In the genomic region with DNA sequence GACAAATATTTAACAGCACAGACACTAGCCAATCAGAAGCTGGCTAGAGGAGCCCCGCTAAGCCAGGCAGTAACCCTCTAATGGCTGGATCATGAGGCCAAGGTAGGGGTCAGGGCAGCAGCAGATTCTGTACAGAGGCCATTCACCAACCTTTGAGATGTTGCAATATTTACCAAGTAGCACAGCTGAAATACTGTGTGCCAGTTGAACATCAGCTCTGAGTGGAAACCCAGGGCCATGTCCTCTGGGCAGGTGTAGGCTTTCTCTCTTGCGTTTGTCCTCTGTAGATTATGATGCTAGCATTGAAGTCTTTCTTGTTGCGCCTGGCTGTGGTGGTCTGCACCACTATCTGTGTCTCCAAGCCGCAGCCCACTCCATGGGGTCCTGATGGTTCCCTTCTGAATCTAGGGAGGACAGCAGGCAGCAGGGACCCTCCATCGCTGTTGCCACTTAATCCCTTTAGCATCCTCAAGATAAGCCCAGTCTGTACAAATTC, we compare ENCODE assay signal across 1 cellular context.
TF ChIP-seq lines count a peak whose summit lies in the region.

No MANE protein-coding gene starts in this region.

TF ChIP-seq in HepG2, 621 proteins besides CTCF, POLR2A, EP300 and RAD21 (continued from another document and continues in another):
- TF ChIP-seq, protein P1, sequence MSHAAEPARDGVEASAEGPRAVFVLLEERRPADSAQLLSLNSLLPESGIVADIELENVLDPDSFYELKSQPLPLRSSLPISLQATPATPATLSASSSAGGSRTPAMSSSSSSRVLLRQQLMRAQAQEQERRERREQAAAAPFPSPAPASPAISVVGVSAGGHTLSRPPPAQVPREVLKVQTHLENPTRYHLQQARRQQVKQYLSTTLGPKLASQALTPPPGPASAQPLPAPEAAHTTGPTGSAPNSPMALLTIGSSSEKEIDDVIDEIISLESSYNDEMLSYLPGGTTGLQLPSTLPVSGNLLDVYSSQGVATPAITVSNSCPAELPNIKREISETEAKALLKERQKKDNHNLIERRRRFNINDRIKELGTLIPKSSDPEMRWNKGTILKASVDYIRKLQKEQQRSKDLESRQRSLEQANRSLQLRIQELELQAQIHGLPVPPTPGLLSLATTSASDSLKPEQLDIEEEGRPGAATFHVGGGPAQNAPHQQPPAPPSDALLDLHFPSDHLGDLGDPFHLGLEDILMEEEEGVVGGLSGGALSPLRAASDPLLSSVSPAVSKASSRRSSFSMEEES (CRISPR knock-in tag; IDR thresholded peaks at IDR 0.05) = peak; percentile 71; the same call in 1 of the 2 replicates
- TF ChIP-seq KDM5A (IDR thresholded peaks at IDR 0.05; ENCODE audit: borderline replicate concordance, low read length) = no peak
- TF ChIP-seq SNAPC5 (CRISPR knock-in tag; IDR thresholded peaks at IDR 0.05; ENCODE audit: borderline replicate concordance) = no peak
- TF ChIP-seq TRAFD1 (CRISPR knock-in tag; IDR thresholded peaks at IDR 0.05; ENCODE audit: borderline replicate concordance) = no peak
- no peak for TF ChIP-seq GPN1 (CRISPR knock-in tag; IDR thresholded peaks at IDR 0.05; ENCODE audit: borderline replicate concordance)
- peak; percentile 73 for TF ChIP-seq XRCC5 (optimal IDR thresholded peaks at IDR 0.05; ENCODE audit: low read length)
- TF ChIP-seq IKZF1 (IDR thresholded peaks at IDR 0.05) = no peak
- TF ChIP-seq RERE (CRISPR knock-in tag; IDR thresholded peaks at IDR 0.05; ENCODE audit: low read depth) = peak; percentile 82
- peak; percentile 67; the same call in 1 of the 2 replicates for TF ChIP-seq NCOA1 (CRISPR knock-in tag; IDR thresholded peaks at IDR 0.05)
- TF ChIP-seq ZBTB26 (CRISPR knock-in tag; IDR thresholded peaks at IDR 0.05; ENCODE audit: borderline replicate concordance) = no peak
- TF ChIP-seq ZBTB20 (CRISPR knock-in tag; IDR thresholded peaks at IDR 0.05; ENCODE audit: borderline replicate concordance, low read depth) = peak; percentile 87; the same call in 1 of the 2 replicates
- TF ChIP-seq SYNCRIP (IDR thresholded peaks at IDR 0.05; ENCODE audit: insufficient read depth, low read depth, low read length) = no peak
- TF ChIP-seq, protein P2, sequence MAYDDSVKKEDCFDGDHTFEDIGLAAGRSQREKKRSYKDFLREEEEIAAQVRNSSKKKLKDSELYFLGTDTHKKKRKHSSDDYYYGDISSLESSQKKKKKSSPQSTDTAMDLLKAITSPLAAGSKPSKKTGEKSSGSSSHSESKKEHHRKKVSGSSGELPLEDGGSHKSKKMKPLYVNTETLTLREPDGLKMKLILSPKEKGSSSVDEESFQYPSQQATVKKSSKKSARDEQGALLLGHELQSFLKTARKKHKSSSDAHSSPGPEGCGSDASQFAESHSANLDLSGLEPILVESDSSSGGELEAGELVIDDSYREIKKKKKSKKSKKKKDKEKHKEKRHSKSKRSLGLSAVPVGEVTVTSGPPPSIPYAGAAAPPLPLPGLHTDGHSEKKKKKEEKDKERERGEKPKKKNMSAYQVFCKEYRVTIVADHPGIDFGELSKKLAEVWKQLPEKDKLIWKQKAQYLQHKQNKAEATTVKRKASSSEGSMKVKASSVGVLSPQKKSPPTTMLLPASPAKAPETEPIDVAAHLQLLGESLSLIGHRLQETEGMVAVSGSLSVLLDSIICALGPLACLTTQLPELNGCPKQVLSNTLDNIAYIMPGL (CRISPR knock-in tag; IDR thresholded peaks at IDR 0.05; ENCODE audit: borderline replicate concordance in 1 of 2, low read depth in 1 of 2) = peak in 1 of 2 experiments; percentile 48; a peak in 1 of 4 replicates
- 0 out of 2 replicates have a peak, but pooled peaks have one; percentile 22 for TF ChIP-seq ZNF691 (CRISPR knock-in tag; IDR thresholded peaks at IDR 0.05; ENCODE audit: borderline replicate concordance, low read depth)
- peak; percentile 78 for TF ChIP-seq ZEB1 (IDR thresholded peaks at IDR 0.05; ENCODE audit: insufficient replicate concordance, low read depth)
- TF ChIP-seq NR2C2 (CRISPR knock-in tag; IDR thresholded peaks at IDR 0.05; ENCODE audit: borderline replicate concordance) = peak; percentile 77
- no peak for TF ChIP-seq GTF2F1 (IDR thresholded peaks at IDR 0.05; ENCODE audit: low read length)
- peak; percentile 45; the same call in 1 of the 2 replicates for TF ChIP-seq ARID3A (IDR thresholded peaks at IDR 0.05; ENCODE audit: low read depth, low read length)
- TF ChIP-seq REST (IDR thresholded peaks at IDR 0.05; ENCODE audit: borderline replicate concordance in 1 of 2, low read depth in 1 of 2, low read length in 2 of 2) = 0 out of 4 replicates have a peak, but pooled peaks of 1 of the 2 experiments have one; percentile 34
- TF ChIP-seq, protein P3, sequence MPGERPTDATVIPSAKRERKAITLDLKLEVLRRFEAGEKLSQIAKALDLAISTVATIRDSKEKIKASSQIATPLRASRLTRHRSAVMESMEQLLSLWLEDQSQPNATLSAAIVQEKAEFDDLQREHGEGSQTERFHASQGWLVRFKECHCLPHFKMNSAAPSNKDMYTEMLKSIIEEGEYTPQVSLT (CRISPR knock-in tag; IDR thresholded peaks at IDR 0.05; ENCODE audit: borderline replicate concordance, low read depth) = no peak
- TF ChIP-seq YEATS4 (CRISPR knock-in tag; IDR thresholded peaks at IDR 0.05; ENCODE audit: borderline replicate concordance) = 0 out of 2 replicates have a peak, but pooled peaks have one; percentile 17
- TF ChIP-seq MXD1 (CRISPR knock-in tag; IDR thresholded peaks at IDR 0.05) = no peak
- peak in 1 of 2 experiments; percentile 93; a peak in 2 of 4 replicates for TF ChIP-seq ATF4 (CRISPR knock-in tag; IDR thresholded peaks at IDR 0.05)
- no peak for TF ChIP-seq ONECUT2 (CRISPR knock-in tag; IDR thresholded peaks at IDR 0.05)
- TF ChIP-seq MIXL1 (CRISPR knock-in tag; IDR thresholded peaks at IDR 0.05) = peak; percentile 65; the same call in 1 of the 2 replicates
- no peak for TF ChIP-seq NKX3-1 (CRISPR knock-in tag; IDR thresholded peaks at IDR 0.05)
- peak; percentile 94 for TF ChIP-seq HDAC1 (CRISPR knock-in tag; IDR thresholded peaks at IDR 0.05)
- TF ChIP-seq RBFOX2 (IDR thresholded peaks at IDR 0.05; ENCODE audit: low read depth, low read length) = 0 out of 2 replicates have a peak, but pooled peaks have one; percentile 21
- TF ChIP-seq HNRNPL (IDR thresholded peaks at IDR 0.05; ENCODE audit: low read depth, low read length) = 0 out of 2 replicates have a peak, but pooled peaks have one; percentile 46
- 0 out of 2 replicates have a peak, but pooled peaks have one; percentile 43 for TF ChIP-seq ZNF761 (CRISPR knock-in tag; conservative IDR thresholded peaks at IDR 0.05)
- peak; percentile 71; the same call in 1 of the 2 replicates for TF ChIP-seq ZSCAN29 (CRISPR knock-in tag; conservative IDR thresholded peaks at IDR 0.05)
